Comparison of ENCODE assay signal across 8 cellular contexts in genomic region chr3:150603090-150603887, GRCh38. TPM values are rescaled to one million over a fixed set of nuclear protein-coding genes. Genes with fewer than 3 reads are reported as not detected.
DNase-seq lines count a peak whose midpoint lies in the region; ATAC-seq and TF ChIP-seq lines count a peak whose summit lies in the region.

A gene with protein sequence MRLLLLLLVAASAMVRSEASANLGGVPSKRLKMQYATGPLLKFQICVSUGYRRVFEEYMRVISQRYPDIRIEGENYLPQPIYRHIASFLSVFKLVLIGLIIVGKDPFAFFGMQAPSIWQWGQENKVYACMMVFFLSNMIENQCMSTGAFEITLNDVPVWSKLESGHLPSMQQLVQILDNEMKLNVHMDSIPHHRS (plus strand): TSS chr3:150603321. CDS start chr3:150603363, 42 bp downstream.

- peak within 1 kb of the TSS; percentile 48 to 63 for H3K4me3 ChIP-seq in left lung

- H3K9me3 ChIP-seq in left lung: no peaks in the 10 kb centered on the region

- ATAC-seq in GM19328 (IDR thresholded peaks at IDR 0.05; ENCODE audit: unreplicated experiment) (peak; percentile 48), HG03520 (IDR thresholded peaks at IDR 0.05; ENCODE audit: unreplicated experiment) (peak; percentile 52), left lung (peak; percentile 91)

- H3K27ac ChIP-seq in left lung: peak within 1 kb of the TSS; percentile 96 to 99

- intact Hi-C loops in left lung (cut with DNase I): no loop called here

- TF ChIP-seq CTCF in left lung (IDR thresholded peaks at IDR 0.05): peak in 1 of 2 donors; percentile 34

- DNase-seq in C1 segment of cervical spinal cord (lab: John Stamatoyannopoulos, UW) (peak; percentile 82 to 97 (median 94)), NCI-H748 (lab: John Stamatoyannopoulos, UW; ENCODE audit: unreplicated experiment) (peak; percentile 88), dedifferentiated amniotic fluid mesenchymal stem cell (ENCODE audit: extremely low spot score) (peak; percentile 93), left lung (peak; percentile 94 to 98)
- DNase-seq in activated CD4-positive, alpha-beta T cell treated with anti-CD3 and anti-CD28 coated beads, Interleukin-2, amount 50 U/mL, for 1 hour: peak; percentile 92
- DNase-seq in stimulated activated CD4-positive, alpha-beta T cell treated with anti-CD3 and anti-CD28 coated beads, Interleukin-2, amount 100 ng/mL, for 48 hours: peak; percentile 85 to 93

- H3K4me1 ChIP-seq in left lung: peaks cover 10 to 47% of the 10 kb centered on the region in 2 donors

- no peaks in the 10 kb centered on the region for H3K27me3 ChIP-seq in left lung

- no peaks in the 10 kb centered on the region for H3K36me3 ChIP-seq in left lung

RNA-seq across cellular contexts. Expression of the gene that starts here (rescaled TPM):
- total RNA-seq in left lung: 100 to 1,000 TPM; 115 to 163 TPM

Comparison
In these comparisons a context has a peak if more than half of its experiments do, and no peak if none do; other contexts are left out.
1. Peak in every context shown above with its lines: DNase-seq, ATAC-seq, H3K4me3 ChIP-seq and H3K27ac ChIP-seq.